In the genomic region with DNA sequence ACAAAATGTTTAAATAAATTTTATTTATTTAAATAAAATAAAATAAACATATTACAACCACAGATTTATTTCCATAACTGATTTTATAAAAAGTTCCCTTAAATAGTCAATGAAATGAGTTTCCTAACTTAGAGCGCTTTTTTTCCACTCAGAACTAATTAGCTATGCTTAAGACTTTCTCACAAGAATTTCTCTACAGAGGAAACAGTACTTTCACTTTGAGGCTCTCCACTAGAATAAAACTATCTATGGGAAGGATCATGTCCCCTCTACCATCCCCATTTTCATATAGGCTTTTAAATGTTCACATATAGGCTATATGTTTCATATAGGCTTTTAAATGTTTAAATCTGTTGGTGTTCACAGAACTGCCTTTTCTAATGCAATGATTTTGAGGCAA, we compare ENCODE assay signal across 15 cellular contexts. TPM values are rescaled to one million over a fixed set of nuclear protein-coding genes. Genes with fewer than 3 reads are reported as not detected.
DNase-seq lines count a peak whose midpoint lies in the region; ATAC-seq and TF ChIP-seq lines count a peak whose summit lies in the region.
"Had no signal": no experiment of that assay in that cellular context is flagged by ENCODE, and none has a peak within 500 bp of the region (broad histone marks: within the 10 kb centered on the region; RNA-seq: fewer than 3 reads in every experiment).

No MANE protein-coding gene starts in this region.

- no peak for DNase-seq in stimulated activated naive CD8-positive, alpha-beta T cell treated with anti-CD3 and anti-CD28 coated beads, Interleukin-15, Interleukin-2, amounts not matched to agents 100 U/mL and 50 U/mL, for 24 hours
- no peak for DNase-seq in activated naive CD8-positive, alpha-beta T cell treated with anti-CD3 and anti-CD28 coated beads, Interleukin-2, amount 10 ng/mL, durations not matched to agents 7 days and 5 days
- DNase-seq in RKO (ENCODE audit: low spot score) = no peak
- no peak for DNase-seq in amniotic stem cell (lab: John Stamatoyannopoulos, UW)
- no peak for DNase-seq in smooth muscle cell (lab: John Stamatoyannopoulos, UW; ENCODE audit: unreplicated experiment)
- no peak for DNase-seq in UCSD-AML1 (lab: John Stamatoyannopoulos, UW; ENCODE audit: unreplicated experiment)
- DNase-seq: adrenal gland, left cardiac atrium, NCI-H1930, NCI-H748 treated with DMSO at 0.1 percent for 48 hours, T1000, thyroid gland had no signal

- no peaks in the 10 kb centered on the region for H3F3A ChIP-seq in smooth muscle cell (ENCODE audit: low read depth)

- H3K9me3 ChIP-seq in smooth muscle cell (replicated peaks; ENCODE audit: low read depth) = no peaks in the 10 kb centered on the region
- H3K9me3 ChIP-seq: adrenal gland, thyroid gland had no signal

- peaks cover 20% of the 10 kb centered on the region for H3K4me1 ChIP-seq in smooth muscle cell (ENCODE audit: low read depth)
- H3K4me1 ChIP-seq: adrenal gland, thyroid gland had no signal

- H3K27ac ChIP-seq in smooth muscle cell (ENCODE audit: low read depth) = no peak overlapping the region
- H3K27ac ChIP-seq: adrenal gland, thyroid gland had no signal

- H3K79me2 ChIP-seq in smooth muscle cell (ENCODE audit: low read depth) = no peaks in the 10 kb centered on the region

- H3K27me3 ChIP-seq in smooth muscle cell (ENCODE audit: low read depth) = no peaks in the 10 kb centered on the region
- H3K27me3 ChIP-seq: adrenal gland, thyroid gland had no signal

- H4K20me1 ChIP-seq in smooth muscle cell (ENCODE audit: low read depth) = no peaks in the 10 kb centered on the region

- no peaks in the 10 kb centered on the region for H3K36me3 ChIP-seq in smooth muscle cell (ENCODE audit: low read depth)
- H3K36me3 ChIP-seq: adrenal gland, thyroid gland had no signal

- H3K4me1 Mint-ChIP-seq in stimulated activated naive CD8-positive, alpha-beta T cell treated with anti-CD3 and anti-CD28 coated beads, Interleukin-15, Interleukin-2, amounts not matched to agents 100 ng/mL and 50 ng/mL, for 24 hours (ENCODE audit: low read depth) = peaks cover 58% of the 10 kb centered on the region
- H3K4me1 Mint-ChIP-seq in activated naive CD8-positive, alpha-beta T cell treated with anti-CD3 and anti-CD28 coated beads, Interleukin-2, amount 10 ng/mL, durations not matched to agents 7 days and 5 days = peaks cover 33% of the 10 kb centered on the region

- no peak for ATAC-seq in stimulated activated naive CD8-positive, alpha-beta T cell treated with anti-CD3 and anti-CD28 coated beads, Interleukin-15, Interleukin-2, amounts not matched to agents 100 U/mL and 50 U/mL, for 24 hours
- peak; percentile 45 for ATAC-seq in HG03196 (IDR thresholded peaks at IDR 0.05; ENCODE audit: unreplicated experiment)
- no peak for ATAC-seq in activated naive CD8-positive, alpha-beta T cell treated with anti-CD3 and anti-CD28 coated beads, Interleukin-2, amount 10 ng/mL, durations not matched to agents 7 days and 5 days (ENCODE audit: low read depth)
- ATAC-seq: esophagus mucosa, left cardiac atrium had no signal

- no peak for TF ChIP-seq CTCF in smooth muscle cell (IDR thresholded peaks at IDR 0.05; ENCODE audit: borderline replicate concordance, insufficient read depth, poor library complexity, severe bottlenecking)

- WGBS in smooth muscle cell (ENCODE audit: low lambda C conversion rate) = 95% methylated on average over 1 of the region's 1 CpG

- H3K4me2 ChIP-seq in smooth muscle cell = no peak overlapping the region

- H2AFZ ChIP-seq in smooth muscle cell (ENCODE audit: low read depth) = no peak overlapping the region

- H3K9me3 Mint-ChIP-seq in stimulated activated naive CD8-positive, alpha-beta T cell treated with anti-CD3 and anti-CD28 coated beads, Interleukin-15, Interleukin-2, amounts not matched to agents 100 ng/mL and 50 ng/mL, for 24 hours = no peaks in the 10 kb centered on the region
- H3K9me3 Mint-ChIP-seq in activated naive CD8-positive, alpha-beta T cell treated with anti-CD3 and anti-CD28 coated beads, Interleukin-2, amount 10 ng/mL, durations not matched to agents 7 days and 5 days = peaks cover 7% of the 10 kb centered on the region

- peak overlapping the region; percentile 48 for H3K4me3 Mint-ChIP-seq in stimulated activated naive CD8-positive, alpha-beta T cell treated with anti-CD3 and anti-CD28 coated beads, Interleukin-15, Interleukin-2, amounts not matched to agents 100 ng/mL and 50 ng/mL, for 24 hours
- H3K4me3 Mint-ChIP-seq in activated naive CD8-positive, alpha-beta T cell treated with anti-CD3 and anti-CD28 coated beads, Interleukin-2, amount 10 ng/mL, durations not matched to agents 7 days and 5 days = peak overlapping the region; percentile 24

- no peak overlapping the region for H3K9ac ChIP-seq in smooth muscle cell (ENCODE audit: low read depth)

- H3K27ac Mint-ChIP-seq in stimulated activated naive CD8-positive, alpha-beta T cell treated with anti-CD3 and anti-CD28 coated beads, Interleukin-15, Interleukin-2, amounts not matched to agents 100 ng/mL and 50 ng/mL, for 24 hours = peak overlapping the region; percentile 80
- peak overlapping the region; percentile 58 for H3K27ac Mint-ChIP-seq in activated naive CD8-positive, alpha-beta T cell treated with anti-CD3 and anti-CD28 coated beads, Interleukin-2, amount 10 ng/mL, durations not matched to agents 7 days and 5 days

- no peaks in the 10 kb centered on the region for H3K27me3 Mint-ChIP-seq in stimulated activated naive CD8-positive, alpha-beta T cell treated with anti-CD3 and anti-CD28 coated beads, Interleukin-15, Interleukin-2, amounts not matched to agents 100 ng/mL and 50 ng/mL, for 24 hours
- H3K27me3 Mint-ChIP-seq in activated naive CD8-positive, alpha-beta T cell treated with anti-CD3 and anti-CD28 coated beads, Interleukin-2, amount 10 ng/mL, durations not matched to agents 7 days and 5 days = no peaks in the 10 kb centered on the region

- H3K36me3 Mint-ChIP-seq in stimulated activated naive CD8-positive, alpha-beta T cell treated with anti-CD3 and anti-CD28 coated beads, Interleukin-15, Interleukin-2, amounts not matched to agents 100 ng/mL and 50 ng/mL, for 24 hours (ENCODE audit: low read depth) = peaks cover 11% of the 10 kb centered on the region
- peaks cover 24% of the 10 kb centered on the region for H3K36me3 Mint-ChIP-seq in activated naive CD8-positive, alpha-beta T cell treated with anti-CD3 and anti-CD28 coated beads, Interleukin-2, amount 10 ng/mL, durations not matched to agents 7 days and 5 days

- no peak overlapping the region for H3K4me3 ChIP-seq in smooth muscle cell
- H3K4me3 ChIP-seq: adrenal gland, thyroid gland had no signal

- POLR2A ChIA-PET in activated naive CD8-positive, alpha-beta T cell treated with anti-CD3 and anti-CD28 coated beads, Interleukin-2, amount 10 ng/mL, durations not matched to agents 7 days and 5 days (lab: Charles Lee) = no interaction called here

RNA-seq across cellular contexts. Expression of a gene that starts 40.0 kb away (rescaled TPM):
- total RNA-seq in activated naive CD8-positive, alpha-beta T cell treated with anti-CD3 and anti-CD28 coated beads, Interleukin-2, amount 10 ng/mL, durations not matched to agents 7 days and 5 days = 10 to 100 TPM; 32.4 to 37.1 TPM
- total RNA-seq in smooth muscle cell = 24.6 and 51.6 TPM in 2 replicates
- polyA plus RNA-seq in smooth muscle cell = 15.5 and 15.7 TPM in 2 replicates
